In genomic region chr2:71800106-71800809, GRCh38 we compare ENCODE assay signal across 12 cellular contexts.
"Had no signal": no experiment of that assay in that cellular context is flagged by ENCODE, and none has a peak within 500 bp of the region (broad histone marks: within the 10 kb centered on the region; RNA-seq: fewer than 3 reads in every experiment).

No MANE protein-coding gene starts in this region.

- H3K27ac ChIP-seq: lower lobe of right lung, ovary, skin epidermis, thyroid gland had no signal

- DNase-seq: activated CD4-positive, alpha-beta memory T cell treated with anti-CD3 and anti-CD28 coated beads for 36 hours; activated naive CD4-positive, alpha-beta T cell treated with anti-CD3 and anti-CD28 coated beads for 36 hours; effector memory CD8-positive, alpha-beta T cell; erythroblast; lower lobe of right lung; ovary; T-helper 9 cell; thyroid gland had no signal

- ATAC-seq: effector memory CD8-positive, alpha-beta T cell; lower lobe of right lung; natural killer cell treated with Interleukin-12 subunit alpha and Interleukin-12 subunit beta and Interleukin-15 and Interleukin-18, amount 100 ng/mL, for 72 hours had no signal

- FAIRE-seq: astrocyte, urothelium cell line had no signal

- H3K27ac Mint-ChIP-seq: activated CD4-positive, alpha-beta memory T cell treated with anti-CD3 and anti-CD28 coated beads for 36 hours; activated naive CD4-positive, alpha-beta T cell treated with anti-CD3 and anti-CD28 coated beads for 36 hours; effector memory CD8-positive, alpha-beta T cell; natural killer cell treated with Interleukin-12 subunit alpha and Interleukin-12 subunit beta and Interleukin-15 and Interleukin-18, amount 100 ng/mL, for 72 hours had no signal

- H3K36me3 ChIP-seq: lower lobe of right lung, ovary, thyroid gland had no signal

- H3K4me3 Mint-ChIP-seq: activated CD4-positive, alpha-beta memory T cell treated with anti-CD3 and anti-CD28 coated beads for 36 hours; activated naive CD4-positive, alpha-beta T cell treated with anti-CD3 and anti-CD28 coated beads for 36 hours; effector memory CD8-positive, alpha-beta T cell; natural killer cell treated with Interleukin-12 subunit alpha and Interleukin-12 subunit beta and Interleukin-15 and Interleukin-18, amount 100 ng/mL, for 72 hours had no signal

- H3K9me3 Mint-ChIP-seq: activated CD4-positive, alpha-beta memory T cell treated with anti-CD3 and anti-CD28 coated beads for 36 hours; activated naive CD4-positive, alpha-beta T cell treated with anti-CD3 and anti-CD28 coated beads for 36 hours; effector memory CD8-positive, alpha-beta T cell; natural killer cell treated with Interleukin-12 subunit alpha and Interleukin-12 subunit beta and Interleukin-15 and Interleukin-18, amount 100 ng/mL, for 72 hours had no signal

- H3K36me3 Mint-ChIP-seq: activated CD4-positive, alpha-beta memory T cell treated with anti-CD3 and anti-CD28 coated beads for 36 hours; natural killer cell treated with Interleukin-12 subunit alpha and Interleukin-12 subunit beta and Interleukin-15 and Interleukin-18, amount 100 ng/mL, for 72 hours had no signal

- H3K4me3 ChIP-seq: lower lobe of right lung, ovary, skin epidermis, thyroid gland had no signal

- H3K4me1 ChIP-seq: lower lobe of right lung had no signal

- H3K9me3 ChIP-seq: lower lobe of right lung, ovary, thyroid gland had no signal

- H3K27me3 ChIP-seq: ovary, thyroid gland had no signal
